In genomic region chr19:10395436-10395835, GRCh38 we compare ENCODE assay signal across 23 cellular contexts. TPM values are rescaled to one million over a fixed set of nuclear protein-coding genes. Genes with fewer than 3 reads are reported as not detected.
DNase-seq lines count a peak whose midpoint lies in the region; ATAC-seq and TF ChIP-seq lines count a peak whose summit lies in the region.
"Had no signal": no experiment of that assay in that cellular context is flagged by ENCODE, and none has a peak within 500 bp of the region (broad histone marks: within the 10 kb centered on the region; RNA-seq: fewer than 3 reads in every experiment).

No MANE protein-coding gene starts in this region.

- DNase-seq in Caco-2, result no peak
- DNase-seq in HCT116 (ENCODE audit: low read depth, low spot score), result no peak
- DNase-seq in mammary epithelial cell, result no peak
- no peak for DNase-seq in GOT3 (lab: John Stamatoyannopoulos, UW)
- no peak for DNase-seq in stimulated activated CD4-positive, alpha-beta T cell treated with anti-CD3 and anti-CD28 coated beads, Interleukin-4, amount 100 ng/mL, for 24 hours
- DNase-seq: CD4-positive, alpha-beta T cell; COR-L47; DND-41; Kasumi-1; MG63; NCI-H1417; NCI-H1694 treated with DMSO at 0.1 percent for 48 hours; NCI-H2081 treated with DMSO at 0.1 percent for 48 hours; NCI-H2171 treated with DMSO at 0.1 percent for 48 hours; NCI-H524 treated with DMSO at 0.1 percent for 48 hours; RPMI8226; SHP77 had no signal

- in situ Hi-C loops in mammary epithelial cell (cut with MboI; ENCODE audit: low sequenced_read_pairs in 2 of 2), result loop anchor here in 1 of 2 donors (25.0 kb wide), 1 partner anchor 458 kb away; the partner anchor contains the start of gene OLFM2

- no peaks in the 10 kb centered on the region for H3K4me1 Mint-ChIP-seq in Caco-2 (ENCODE audit: low read depth, unreplicated experiment)
- peaks cover 37% of the 10 kb centered on the region for H3K4me1 Mint-ChIP-seq in stimulated activated memory B cell treated with anti-CD40 and anti-IgM and Interleukin-4, amounts not matched to agents 10 μg/mL and 1 μg/mL and 100 μg/mL, for 72 hours
- H3K4me1 Mint-ChIP-seq: GM23338 had no signal

- dilution Hi-C loops in mammary epithelial cell (cut with HindIII; ENCODE audit: low sequenced_read_pairs), result no loop called here

- H4K20me1 ChIP-seq in HCT116 (ENCODE audit: insufficient read depth) (peaks cover 16% of the 10 kb centered on the region; the same call in 1 of the 2 replicates), mammary epithelial cell (ENCODE audit: insufficient read depth, low read length) (peaks cover 2% of the 10 kb centered on the region)

- H3K9me2 ChIP-seq in HCT116 (ENCODE audit: insufficient read depth), result no peaks in the 10 kb centered on the region

- H3K9me3 ChIP-seq in Caco-2 (no peaks in the 10 kb centered on the region), HCT116 (ENCODE audit: control insufficient read depth in 1 of 2, insufficient read depth in 1 of 2, low read depth in 1 of 2, low read length in 2 of 2) (no peaks in the 10 kb centered on the region), mammary epithelial cell (replicated peaks; ENCODE audit: insufficient read depth, low read length) (no peaks in the 10 kb centered on the region)
- H3K9me3 ChIP-seq: MG63 had no signal

- H3K4me2 ChIP-seq in HCT116 (ENCODE audit: low read length) (no peak overlapping the region), mammary epithelial cell (ENCODE audit: insufficient read depth, low read depth, low read length) (no peak overlapping the region)
- H3K4me2 ChIP-seq: GM23338 had no signal

- CTCF ChIA-PET in Caco-2 (lab: Charles Lee) (no interaction called here), HCT116 (lab: Charles Lee) (interaction anchor here (8.8 kb wide), 1 partner anchor 136 kb away, joined by 233 read pairs; no protein-coding TSS in a partner anchor), mammary epithelial cell (lab: Charles Lee; ENCODE audit: low non-redundant PET) (no interaction called here)

- RAD21 ChIA-PET in HCT116 (lab: Charles Lee; ENCODE audit: low non-redundant PET in 1 of 2, low total read pairs in 2 of 2, uncharacterized antibody in 2 of 2, unreplicated experiment in 2 of 2), result interaction anchor here in 1 of 2 experiments (0.6 kb wide), 1 partner anchor 137 kb away, joined by 4 read pairs; no protein-coding TSS in a partner anchor

- H3K27me3 Mint-ChIP-seq in Caco-2 (ENCODE audit: insufficient read depth, unreplicated experiment), result no peaks in the 10 kb centered on the region
- H3K27me3 Mint-ChIP-seq in stimulated activated memory B cell treated with anti-CD40 and anti-IgM and Interleukin-4, amounts not matched to agents 10 μg/mL and 1 μg/mL and 100 μg/mL, for 72 hours, result no peaks in the 10 kb centered on the region
- H3K27me3 Mint-ChIP-seq: CD4-positive, alpha-beta T cell; IgD-negative memory B cell had no signal

- intact Hi-C loops in Caco-2 (cut with micrococcal nuclease; ENCODE audit: unreplicated experiment) (no loop called here), HCT116 (cut with micrococcal nuclease) (no loop called here), mammary epithelial cell (cut with micrococcal nuclease) (no loop called here)

- no peak overlapping the region for H3K27ac Mint-ChIP-seq in Caco-2 (ENCODE audit: unreplicated experiment)
- H3K27ac Mint-ChIP-seq in stimulated activated memory B cell treated with anti-CD40 and anti-IgM and Interleukin-4, amounts not matched to agents 10 μg/mL and 1 μg/mL and 100 μg/mL, for 72 hours, result no peak overlapping the region
- H3K27ac Mint-ChIP-seq: CD4-positive, alpha-beta T cell; GM23338 had no signal

- H3K9me3 Mint-ChIP-seq in Caco-2 (ENCODE audit: unreplicated experiment), result no peaks in the 10 kb centered on the region
- no peaks in the 10 kb centered on the region for H3K9me3 Mint-ChIP-seq in stimulated activated memory B cell treated with anti-CD40 and anti-IgM and Interleukin-4, amounts not matched to agents 10 μg/mL and 1 μg/mL and 100 μg/mL, for 72 hours
- H3K9me3 Mint-ChIP-seq: CD4-positive, alpha-beta T cell; GM23338; IgD-negative memory B cell had no signal

- TF ChIP-seq CTCF in Caco-2 (IDR thresholded peaks at IDR 0.05; ENCODE audit: insufficient read depth in 1 of 2, low read depth in 1 of 2, low read length in 1 of 2, severe bottlenecking in 1 of 2, unreplicated experiment in 1 of 2) (no peak), HCT116 (IDR thresholded peaks at IDR 0.05 in 2 of 3, conservative IDR thresholded peaks at IDR 0.05 in 1 of 3; ENCODE audit: borderline replicate concordance in 1 of 3, insufficient read depth in 1 of 3, low read depth in 2 of 3, low read length in 2 of 3) (no peak), mammary epithelial cell (conservative IDR thresholded peaks at IDR 0.05 in 1 of 2, IDR thresholded peaks at IDR 0.05 in 1 of 2; ENCODE audit: extremely low read depth in 1 of 2, insufficient read depth in 1 of 2, low read depth in 1 of 2, low read length in 2 of 2) (no peak)

- TF ChIP-seq RAD21 in HCT116 (IDR thresholded peaks at IDR 0.05; ENCODE audit: low read depth), result no peak

- H2AFZ ChIP-seq in HCT116 (ENCODE audit: low read depth, low read length, poor library complexity, severe bottlenecking) (no peak overlapping the region), mammary epithelial cell (ENCODE audit: low read depth, low read length) (no peak overlapping the region)
- H2AFZ ChIP-seq: GM23338 had no signal

- H3K36me3 ChIP-seq in Caco-2 (ENCODE audit: control insufficient read depth, insufficient read depth, low read length), result peaks cover 4% of the 10 kb centered on the region
- peaks cover 30 to 50% of the 10 kb centered on the region in 2 experiments for H3K36me3 ChIP-seq in HCT116 (ENCODE audit: control insufficient read depth in 1 of 2, insufficient read depth in 2 of 2, low read length in 2 of 2)
- peaks cover 15% of the 10 kb centered on the region for H3K36me3 ChIP-seq in mammary epithelial cell (ENCODE audit: insufficient read depth, low read length)

- no peak for ATAC-seq in HCT116
- ATAC-seq in stimulated activated memory B cell treated with anti-CD40 and anti-IgM and Interleukin-4, amounts not matched to agents 10 μg/mL and 1 μg/mL and 100 μg/mL, for 72 hours, result peak; percentile 45
- ATAC-seq in GM21528 (IDR thresholded peaks at IDR 0.05; ENCODE audit: low FRiP score, unreplicated experiment), result no peak
- ATAC-seq: GM12878, GM23338 had no signal

- H3K27me3 ChIP-seq in Caco-2 (replicated peaks; ENCODE audit: control insufficient read depth, insufficient read depth, low read length), result no peaks in the 10 kb centered on the region
- no peaks in the 10 kb centered on the region for H3K27me3 ChIP-seq in HCT116 (ENCODE audit: insufficient read depth, low read length)
- H3K27me3 ChIP-seq in mammary epithelial cell (ENCODE audit: insufficient read depth, low read length), result no peaks in the 10 kb centered on the region
- H3K27me3 ChIP-seq: MG63 had no signal

- H3K4me3 Mint-ChIP-seq in Caco-2 (ENCODE audit: unreplicated experiment), result no peak overlapping the region
- no peak overlapping the region for H3K4me3 Mint-ChIP-seq in stimulated activated memory B cell treated with anti-CD40 and anti-IgM and Interleukin-4, amounts not matched to agents 10 μg/mL and 1 μg/mL and 100 μg/mL, for 72 hours
- H3K4me3 Mint-ChIP-seq: CD4-positive, alpha-beta T cell; GM23338 had no signal

- no peaks in the 10 kb centered on the region for H3K4me1 ChIP-seq in Caco-2
- H3K4me1 ChIP-seq in HCT116 (ENCODE audit: control insufficient read depth in 1 of 2, insufficient read depth in 2 of 2, low read length in 2 of 2), result peaks cover 0 to 6% of the 10 kb centered on the region in 2 experiments; a peak in 1 of 4 replicates
- no peaks in the 10 kb centered on the region for H3K4me1 ChIP-seq in mammary epithelial cell (ENCODE audit: insufficient read depth, low read length)

- H3K9ac ChIP-seq in HCT116 (ENCODE audit: low read length), result no peak overlapping the region
- no peak overlapping the region for H3K9ac ChIP-seq in mammary epithelial cell (ENCODE audit: insufficient read depth, low read length)

- BruUV-seq in Caco-2 (replicated peaks; lab: Mats Ljungman, UMichigan), result TSS peak; percentile 39
- TSS peak; percentile 33 for BruUV-seq in HCT116 (replicated peaks; lab: Mats Ljungman, UMichigan)
- BruUV-seq in mammary epithelial cell (replicated peaks; lab: Mats Ljungman, UMichigan), result TSS peak; percentile 65

- POLR2A ChIA-PET in Caco-2 (lab: Charles Lee) (no interaction called here), HCT116 (lab: Charles Lee) (no interaction called here)

- WGBS in mammary epithelial cell (ENCODE audit: low coverage, missing lambda C conversion rate), result 93% methylated on average over 3 of the region's 26 CpGs

- peaks cover 59% of the 10 kb centered on the region for H3K36me3 Mint-ChIP-seq in Caco-2 (ENCODE audit: insufficient read depth, unreplicated experiment)
- peaks cover 71% of the 10 kb centered on the region for H3K36me3 Mint-ChIP-seq in stimulated activated memory B cell treated with anti-CD40 and anti-IgM and Interleukin-4, amounts not matched to agents 10 μg/mL and 1 μg/mL and 100 μg/mL, for 72 hours

- H3K4me3 ChIP-seq in Caco-2 (ENCODE audit: low read depth, low read length), result no peak overlapping the region
- H3K4me3 ChIP-seq in HCT116 (replicated peaks in 1 of 2; ENCODE audit: low read depth in 1 of 2, low read length in 2 of 2), result no peak overlapping the region
- no peak overlapping the region for H3K4me3 ChIP-seq in mammary epithelial cell (replicated peaks in 1 of 3; ENCODE audit: insufficient read depth in 1 of 3, low read depth in 2 of 3, low read length in 3 of 3)
- H3K4me3 ChIP-seq: GM12878, GM23338, MG63, SK-N-MC had no signal

- H3K27ac ChIP-seq in HCT116 (ENCODE audit: low read depth, low read length) (no peak overlapping the region), mammary epithelial cell (ENCODE audit: insufficient read depth, low read depth, low read length) (no peak overlapping the region)
- H3K27ac ChIP-seq: SK-N-MC had no signal

- no peak for TF ChIP-seq POLR2A in HCT116 (IDR thresholded peaks at IDR 0.05; ENCODE audit: borderline replicate concordance, extremely low read depth, insufficient read depth, insufficient read length)

- peaks cover 54% of the 10 kb centered on the region for H3K79me2 ChIP-seq in HCT116 (ENCODE audit: insufficient read depth, low read length)
- peaks cover 57% of the 10 kb centered on the region for H3K79me2 ChIP-seq in mammary epithelial cell (ENCODE audit: insufficient read depth, low read length)

RNA-seq across cellular contexts. Expression of gene CDC37, which starts 7.9 kb away (rescaled TPM):
- total RNA-seq in Caco-2 (2022) (154 and 164 TPM in 2 replicates), HCT116 (2021; ENCODE audit: unreplicated experiment) (260 TPM), mammary epithelial cell (100 to 1,000 TPM; 114 to 217 TPM)
- polyA plus RNA-seq in HCT116 (2012), result 336 and 355 TPM in 2 replicates
- 348 TPM for polyA plus RNA-seq in mammary epithelial cell
- 108 TPM for polyA minus RNA-seq in mammary epithelial cell

RNA-seq across cellular contexts. Expression of gene TYK2, which starts 15.1 kb away (rescaled TPM):
- total RNA-seq in Caco-2 (2022), result 124 and 134 TPM in 2 replicates
- total RNA-seq in HCT116 (2021; ENCODE audit: unreplicated experiment), result 110 TPM
- 97.1 and 98.1 TPM in 2 replicates for polyA plus RNA-seq in HCT116 (2012)
- total RNA-seq in mammary epithelial cell, result 100 to 1,000 TPM in 1 of 2 donors, 10 to 100 TPM in 1; 43.5 to 110 TPM
- 29.4 TPM for polyA plus RNA-seq in mammary epithelial cell
- polyA minus RNA-seq in mammary epithelial cell, result 100 TPM

RNA-seq across cellular contexts. Expression of gene PDE4A, which starts 24.9 kb away (rescaled TPM):
- total RNA-seq in Caco-2 (2022), result 3.6 and 3.7 TPM in 2 replicates
- total RNA-seq in HCT116 (2021; ENCODE audit: unreplicated experiment), result 33.7 TPM
- polyA plus RNA-seq in HCT116 (2012), result 23.3 and 25.2 TPM in 2 replicates
- total RNA-seq in mammary epithelial cell, result 1 to 10 TPM; 1.3 to 1.5 TPM
- 0.45 TPM for polyA plus RNA-seq in mammary epithelial cell
- polyA minus RNA-seq in mammary epithelial cell, result 2.4 TPM

RNA-seq across cellular contexts. Expression of gene ICAM3, which starts 56.0 kb away (rescaled TPM):
- 6.9 and 9.8 TPM in 2 replicates for total RNA-seq in Caco-2 (2022)
- 8.3 TPM for total RNA-seq in HCT116 (2021; ENCODE audit: unreplicated experiment)
- polyA plus RNA-seq in HCT116 (2012), result 8.8 and 12.0 TPM in 2 replicates
- 10 to 100 TPM in 1 of 2 donors, 1 to 10 TPM in 1; 4.3 to 10.2 TPM for total RNA-seq in mammary epithelial cell
- polyA plus RNA-seq in mammary epithelial cell, result 9.6 TPM
- not detected for polyA minus RNA-seq in mammary epithelial cell
